Comparison of ENCODE assay signal across 1 cellular context in the genomic region with DNA sequence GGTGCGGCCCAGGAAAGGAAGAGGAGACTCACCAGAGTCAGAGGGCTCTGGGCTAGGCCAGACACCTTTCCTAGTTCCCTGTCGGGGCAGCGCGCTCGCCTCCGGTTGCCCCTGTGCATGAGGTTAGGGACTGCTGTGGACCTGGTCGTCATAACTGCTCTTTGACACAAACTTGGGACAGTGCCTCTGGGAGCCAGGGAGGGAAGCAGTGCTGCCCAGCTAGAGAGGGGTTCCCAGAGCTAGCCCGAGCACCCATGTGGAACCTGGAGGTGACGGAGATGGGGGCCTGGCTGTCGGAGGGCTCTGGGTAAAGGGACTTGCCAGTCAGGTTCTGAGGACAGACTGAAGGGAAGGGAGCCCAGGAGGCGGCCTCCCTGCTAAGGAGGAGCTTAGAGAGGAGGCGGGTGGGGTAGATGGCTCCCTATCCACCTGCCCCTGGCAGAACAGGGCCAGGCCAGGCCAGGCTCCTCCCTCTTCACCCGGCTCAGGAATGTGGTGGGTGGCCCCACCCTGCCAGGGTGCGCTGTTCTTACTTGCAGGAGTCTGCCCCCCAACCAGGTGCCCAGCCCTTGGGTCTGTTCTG.
TF ChIP-seq lines count a peak whose summit lies in the region.

No MANE protein-coding gene starts in this region.

TF ChIP-seq in neural cell, 6 proteins besides CTCF, POLR2A, EP300 and RAD21:
- TF ChIP-seq SMC3 (conservative IDR thresholded peaks at IDR 0.05; ENCODE audit: poor library complexity) = no peak
- TF ChIP-seq, protein P1, sequence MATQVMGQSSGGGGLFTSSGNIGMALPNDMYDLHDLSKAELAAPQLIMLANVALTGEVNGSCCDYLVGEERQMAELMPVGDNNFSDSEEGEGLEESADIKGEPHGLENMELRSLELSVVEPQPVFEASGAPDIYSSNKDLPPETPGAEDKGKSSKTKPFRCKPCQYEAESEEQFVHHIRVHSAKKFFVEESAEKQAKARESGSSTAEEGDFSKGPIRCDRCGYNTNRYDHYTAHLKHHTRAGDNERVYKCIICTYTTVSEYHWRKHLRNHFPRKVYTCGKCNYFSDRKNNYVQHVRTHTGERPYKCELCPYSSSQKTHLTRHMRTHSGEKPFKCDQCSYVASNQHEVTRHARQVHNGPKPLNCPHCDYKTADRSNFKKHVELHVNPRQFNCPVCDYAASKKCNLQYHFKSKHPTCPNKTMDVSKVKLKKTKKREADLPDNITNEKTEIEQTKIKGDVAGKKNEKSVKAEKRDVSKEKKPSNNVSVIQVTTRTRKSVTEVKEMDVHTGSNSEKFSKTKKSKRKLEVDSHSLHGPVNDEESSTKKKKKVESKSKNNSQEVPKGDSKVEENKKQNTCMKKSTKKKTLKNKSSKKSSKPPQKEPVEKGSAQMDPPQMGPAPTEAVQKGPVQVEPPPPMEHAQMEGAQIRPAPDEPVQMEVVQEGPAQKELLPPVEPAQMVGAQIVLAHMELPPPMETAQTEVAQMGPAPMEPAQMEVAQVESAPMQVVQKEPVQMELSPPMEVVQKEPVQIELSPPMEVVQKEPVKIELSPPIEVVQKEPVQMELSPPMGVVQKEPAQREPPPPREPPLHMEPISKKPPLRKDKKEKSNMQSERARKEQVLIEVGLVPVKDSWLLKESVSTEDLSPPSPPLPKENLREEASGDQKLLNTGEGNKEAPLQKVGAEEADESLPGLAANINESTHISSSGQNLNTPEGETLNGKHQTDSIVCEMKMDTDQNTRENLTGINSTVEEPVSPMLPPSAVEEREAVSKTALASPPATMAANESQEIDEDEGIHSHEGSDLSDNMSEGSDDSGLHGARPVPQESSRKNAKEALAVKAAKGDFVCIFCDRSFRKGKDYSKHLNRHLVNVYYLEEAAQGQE (IDR thresholded peaks at IDR 0.05; ENCODE audit: borderline replicate concordance) = no peak
